Comparison of ENCODE assay signal across 1 cellular context in genomic region chr16:1707193-1707790, GRCh38.
TF ChIP-seq lines count a peak whose summit lies in the region.

No MANE protein-coding gene starts in this region.

TF ChIP-seq in GM23338, 12 proteins besides CTCF, POLR2A, EP300 and RAD21 (continued from another document):
- TF ChIP-seq REST (IDR thresholded peaks at IDR 0.05; ENCODE audit: unreplicated experiment): no peak
- TF ChIP-seq, protein P1, sequence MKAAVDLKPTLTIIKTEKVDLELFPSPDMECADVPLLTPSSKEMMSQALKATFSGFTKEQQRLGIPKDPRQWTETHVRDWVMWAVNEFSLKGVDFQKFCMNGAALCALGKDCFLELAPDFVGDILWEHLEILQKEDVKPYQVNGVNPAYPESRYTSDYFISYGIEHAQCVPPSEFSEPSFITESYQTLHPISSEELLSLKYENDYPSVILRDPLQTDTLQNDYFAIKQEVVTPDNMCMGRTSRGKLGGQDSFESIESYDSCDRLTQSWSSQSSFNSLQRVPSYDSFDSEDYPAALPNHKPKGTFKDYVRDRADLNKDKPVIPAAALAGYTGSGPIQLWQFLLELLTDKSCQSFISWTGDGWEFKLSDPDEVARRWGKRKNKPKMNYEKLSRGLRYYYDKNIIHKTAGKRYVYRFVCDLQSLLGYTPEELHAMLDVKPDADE (IDR thresholded peaks at IDR 0.05): no peak
- TF ChIP-seq ZNF331 (CRISPR knock-in tag; IDR thresholded peaks at IDR 0.05; ENCODE audit: low read depth): no peak
- no peak for TF ChIP-seq JUNB (IDR thresholded peaks at IDR 0.05; ENCODE audit: unreplicated experiment)
- no peak for TF ChIP-seq ZNF114 (CRISPR knock-in tag; IDR thresholded peaks at IDR 0.05)
- no peak for TF ChIP-seq NANOG (IDR thresholded peaks at IDR 0.05; ENCODE audit: borderline replicate concordance)
- TF ChIP-seq POLR2AphosphoS5 (IDR thresholded peaks at IDR 0.05; ENCODE audit: low read depth): no peak
